ENCODE assay signal across 32 cellular contexts in the genomic region with DNA sequence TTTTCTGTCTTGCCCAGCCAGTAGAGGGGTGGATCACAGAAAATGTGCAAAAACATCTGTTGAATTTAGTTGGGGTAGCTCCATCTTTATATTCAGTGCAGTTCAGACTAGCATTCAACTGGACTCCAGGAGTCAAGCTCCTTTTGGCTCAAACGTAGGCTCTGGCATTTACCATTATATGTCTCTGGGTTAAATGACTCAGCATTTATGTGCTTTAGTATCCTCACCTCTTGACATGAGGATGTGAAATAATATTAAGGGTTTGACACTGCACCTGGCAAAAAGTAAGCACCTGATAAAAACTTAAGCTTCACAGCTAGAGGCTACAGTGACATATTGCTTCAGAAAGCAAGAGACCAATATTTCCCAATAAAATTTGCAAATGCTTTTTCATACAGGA. TPM values are rescaled to one million over a fixed set of nuclear protein-coding genes. Genes with fewer than 3 reads are reported as not detected.
DNase-seq lines count a peak whose midpoint lies in the region; ATAC-seq, FAIRE-seq and TF ChIP-seq lines count a peak whose summit lies in the region.
"Had no signal": no experiment of that assay in that cellular context is flagged by ENCODE, and none has a peak within 500 bp of the region (broad histone marks: within the 10 kb centered on the region; RNA-seq: fewer than 3 reads in every experiment).

No MANE protein-coding gene starts in this region.

- H3K27me3 Mint-ChIP-seq in activated T-cell treated with anti-CD3 and anti-CD28 coated beads, Interleukin-2, amount 50 U/mL, for 24 hours, result no peaks in the 10 kb centered on the region
- no peaks in the 10 kb centered on the region for H3K27me3 Mint-ChIP-seq in immature natural killer cell (ENCODE audit: low read depth in 3 of 3)
- H3K27me3 Mint-ChIP-seq: activated naive CD8-positive, alpha-beta T cell; dendritic cell treated with granulocyte-macrophage colony-stimulating factor and Interleukin-4, amounts not matched to agents 40 ng/mL and 50 ng/mL, for 4 days; stimulated activated memory B cell treated with anti-CD40 and anti-IgM and Interleukin-4, amounts not matched to agents 10 μg/mL and 1 μg/mL and 100 μg/mL, for 72 hours had no signal

- DNase-seq in activated T-cell treated with anti-CD3 and anti-CD28 coated beads, Interleukin-2, amount 50 U/mL, for 24 hours, result no peak
- no peak for DNase-seq in activated T-cell treated with anti-CD3 and anti-CD28 coated beads, Interleukin-2, amount 50 U/mL, for 48 hours
- DNase-seq in DMS53 treated with DMSO at 0.1 percent for 48 hours (lab: John Stamatoyannopoulos, UW; ENCODE audit: unreplicated experiment) (peak; percentile 2), PC-9 (no peak), fibroblast of the aortic adventitia (ENCODE audit: low read depth) (peak; percentile 30), RCC 7860 (ENCODE audit: low spot score) (no peak), immature natural killer cell (no peak)
- DNase-seq: central memory CD4-positive, alpha-beta T cell; EL; endodermal cell; foreskin melanocyte; NCI-H1048; NCI-H1694; NCI-H524; stimulated activated CD4-positive, alpha-beta T cell treated with anti-CD3 and anti-CD28 coated beads, Interleukin-4, amount 100 ng/mL, for 4 hours; upper lobe of right lung had no signal

- H3K4me3 Mint-ChIP-seq in activated T-cell treated with anti-CD3 and anti-CD28 coated beads, Interleukin-2, amount 50 U/mL, for 24 hours, result no peak overlapping the region
- H3K4me3 Mint-ChIP-seq in immature natural killer cell, result no peak overlapping the region
- H3K4me3 Mint-ChIP-seq: activated naive CD8-positive, alpha-beta T cell; dendritic cell treated with granulocyte-macrophage colony-stimulating factor and Interleukin-4, amounts not matched to agents 40 ng/mL and 50 ng/mL, for 4 days; endodermal cell; neural crest cell; stimulated activated memory B cell treated with anti-CD40 and anti-IgM and Interleukin-4, amounts not matched to agents 10 μg/mL and 1 μg/mL and 100 μg/mL, for 72 hours had no signal

- no peaks in the 10 kb centered on the region; the same call in 1 of the 2 replicates for H3F3A ChIP-seq in PC-9 (ENCODE audit: insufficient read depth, low read depth)

- peak overlapping the region; percentile 35 for H3K27ac Mint-ChIP-seq in activated T-cell treated with anti-CD3 and anti-CD28 coated beads, Interleukin-2, amount 50 U/mL, for 24 hours
- H3K27ac Mint-ChIP-seq in immature natural killer cell, result no peak overlapping the region
- H3K27ac Mint-ChIP-seq: activated naive CD8-positive, alpha-beta T cell; dendritic cell treated with granulocyte-macrophage colony-stimulating factor and Interleukin-4, amounts not matched to agents 40 ng/mL and 50 ng/mL, for 4 days; stimulated activated memory B cell treated with anti-CD40 and anti-IgM and Interleukin-4, amounts not matched to agents 10 μg/mL and 1 μg/mL and 100 μg/mL, for 72 hours had no signal

- H3K4me3 ChIP-seq in PC-9, result no peak overlapping the region
- H3K4me3 ChIP-seq in fibroblast of the aortic adventitia (ENCODE audit: low read depth, low read length), result no peak overlapping the region
- H3K4me3 ChIP-seq: GM12878, hepatocyte, SJSA1, suprapubic skin, upper lobe of right lung had no signal

- H3K79me2 ChIP-seq in PC-9 (ENCODE audit: low read depth), result peaks cover 12% of the 10 kb centered on the region; the same call in 1 of the 2 replicates
- H3K79me2 ChIP-seq: parathyroid adenoma had no signal

- no peaks in the 10 kb centered on the region for H3K27me3 ChIP-seq in PC-9 (ENCODE audit: insufficient read depth, low read depth)
- H3K27me3 ChIP-seq: hepatocyte, SJSA1, suprapubic skin, upper lobe of right lung had no signal

- intact Hi-C loops in PC-9 (cut with micrococcal nuclease; ENCODE audit: unreplicated experiment), result no loop called here

- CTCF ChIA-PET in PC-9 (lab: Charles Lee), result no interaction called here

- no peak overlapping the region for H2AFZ ChIP-seq in PC-9
- H2AFZ ChIP-seq: hepatocyte, parathyroid adenoma had no signal

- peaks cover 56% of the 10 kb centered on the region for H3K36me3 ChIP-seq in PC-9 (ENCODE audit: low read depth)
- H3K36me3 ChIP-seq: upper lobe of right lung had no signal

- POLR2A ChIA-PET in PC-9 (lab: Charles Lee; ENCODE audit: unreplicated experiment), result no interaction called here

- H3K36me3 Mint-ChIP-seq in activated T-cell treated with anti-CD3 and anti-CD28 coated beads, Interleukin-2, amount 50 U/mL, for 24 hours (ENCODE audit: low read depth), result peaks cover 96% of the 10 kb centered on the region
- peaks cover 2 to 10% (median 9%) of the 10 kb centered on the region in 3 donors for H3K36me3 Mint-ChIP-seq in immature natural killer cell

- peak overlapping the region; percentile 49 for H3K27ac ChIP-seq in PC-9
- H3K27ac ChIP-seq: C4-2B, hepatocyte, HL-60, parathyroid adenoma, SJSA1, suprapubic skin, upper lobe of right lung had no signal

- H3K9me2 ChIP-seq in PC-9 (ENCODE audit: insufficient read depth), result no peaks in the 10 kb centered on the region

- H3K4me2 ChIP-seq in PC-9, result no peak overlapping the region
- H3K4me2 ChIP-seq: hepatocyte had no signal

- no peaks in the 10 kb centered on the region for H3K4me1 ChIP-seq in PC-9 (replicated peaks; ENCODE audit: insufficient read depth)
- H3K4me1 ChIP-seq: parathyroid adenoma, SJSA1, suprapubic skin, upper lobe of right lung had no signal

- no peak for ATAC-seq in GM18861 (IDR thresholded peaks at IDR 0.05; ENCODE audit: unreplicated experiment)
- ATAC-seq: activated CD4-positive, CD25-positive, alpha-beta regulatory T cell treated with anti-CD3 and anti-CD28 coated beads, Interleukin-2, amount 50 U/mL, for 24 hours; esophagus mucosa; GM12878; sciatic nerve; stimulated activated memory B cell treated with anti-CD40 and anti-IgM and Interleukin-4, amounts not matched to agents 10 μg/mL and 1 μg/mL and 100 μg/mL, for 72 hours; upper lobe of right lung had no signal

- H3K9me3 Mint-ChIP-seq in activated T-cell treated with anti-CD3 and anti-CD28 coated beads, Interleukin-2, amount 50 U/mL, for 24 hours, result no peaks in the 10 kb centered on the region
- H3K9me3 Mint-ChIP-seq in immature natural killer cell, result no peaks in the 10 kb centered on the region
- H3K9me3 Mint-ChIP-seq: dendritic cell treated with granulocyte-macrophage colony-stimulating factor and Interleukin-4, amounts not matched to agents 40 ng/mL and 50 ng/mL, for 4 days; endodermal cell; neural crest cell; stimulated activated memory B cell treated with anti-CD40 and anti-IgM and Interleukin-4, amounts not matched to agents 10 μg/mL and 1 μg/mL and 100 μg/mL, for 72 hours had no signal

- H3K4me1 Mint-ChIP-seq in activated T-cell treated with anti-CD3 and anti-CD28 coated beads, Interleukin-2, amount 50 U/mL, for 24 hours (ENCODE audit: low read depth), result peaks cover 16% of the 10 kb centered on the region
- H3K4me1 Mint-ChIP-seq in immature natural killer cell, result peaks cover 4 to 7% of the 10 kb centered on the region in 2 donors
- H3K4me1 Mint-ChIP-seq: neural crest cell had no signal

- H3K9me3 ChIP-seq in PC-9 (ENCODE audit: insufficient read depth, low read depth), result no peaks in the 10 kb centered on the region
- H3K9me3 ChIP-seq: SJSA1, suprapubic skin, upper lobe of right lung had no signal

- no peaks in the 10 kb centered on the region for H4K20me1 ChIP-seq in PC-9 (ENCODE audit: insufficient read depth)

- BruUV-seq in PC-9 (replicated peaks; lab: Mats Ljungman, UMichigan), result no TSS peak

- no peak for FAIRE-seq in RCC 7860 (lab: Jason Lieb, UNC)
- FAIRE-seq: astrocyte, GM12878 had no signal

- TF ChIP-seq CTCF in PC-9 (conservative IDR thresholded peaks at IDR 0.05) (no peak), fibroblast of the aortic adventitia (IDR thresholded peaks at IDR 0.05; ENCODE audit: insufficient read depth, low read length) (no peak)

RNA-seq across cellular contexts. Expression of a gene that starts 14.8 kb away (rescaled TPM):
- 145 and 180 TPM in 2 replicates for total RNA-seq in PC-9 (2021)
- 10.7 and 109 TPM in 2 replicates for total RNA-seq in fibroblast of the aortic adventitia (ENCODE audit: low replicate concordance)
- 1 to 10 TPM; 1.1 to 4.1 (median 1.5) TPM for polyA plus RNA-seq in immature natural killer cell

RNA-seq across cellular contexts. Expression of a gene that starts 24.9 kb away (rescaled TPM):
- 51.4 and 51.5 TPM in 2 replicates for total RNA-seq in PC-9 (2021)
- 10.1 and 22.7 TPM in 2 replicates for total RNA-seq in fibroblast of the aortic adventitia (ENCODE audit: low replicate concordance)
- 1 to 10 TPM in 2 of 3 donors, not detected in 1; 1.6 to 3.0 TPM for polyA plus RNA-seq in immature natural killer cell

RNA-seq across cellular contexts. Expression of a gene that starts 42.8 kb away (rescaled TPM):
- 12.1 and 13.6 TPM in 2 replicates for total RNA-seq in PC-9 (2021)
- 5.3 and 31.2 TPM in 2 replicates for total RNA-seq in fibroblast of the aortic adventitia (ENCODE audit: low replicate concordance)
- 10 to 100 TPM in 1 of 3 donors, 1 to 10 TPM in 2; 4.2 to 10.5 (median 4.7) TPM for polyA plus RNA-seq in immature natural killer cell

RNA-seq across cellular contexts. Expression of a gene that starts 44.5 kb away (rescaled TPM):
- 81.8 and 86.0 TPM in 2 replicates for total RNA-seq in PC-9 (2021)
- total RNA-seq in fibroblast of the aortic adventitia (ENCODE audit: low replicate concordance), result 66.5 and 75.6 TPM in 2 replicates
- polyA plus RNA-seq in immature natural killer cell, result 10 to 100 TPM; 54.9 to 74.4 (median 59.3) TPM

RNA-seq across cellular contexts. Expression of a gene that starts 47.2 kb away (rescaled TPM):
- 18.1 and 20.9 TPM in 2 replicates for total RNA-seq in PC-9 (2021)
- total RNA-seq in fibroblast of the aortic adventitia (ENCODE audit: low replicate concordance), result 4.3 and 12.9 TPM in 2 replicates
- polyA plus RNA-seq in immature natural killer cell, result 10 to 100 TPM; 25.5 to 33.1 (median 32.1) TPM

Comparison
In these comparisons a context has a peak if more than half of its experiments do, and no peak if none do; other contexts are left out.
1. DNase-seq: peak in DMS53 treated with DMSO at 0.1 percent for 48 hours (single experiment) and fibroblast of the aortic adventitia (single experiment); none in activated T-cell treated with anti-CD3 and anti-CD28 coated beads, Interleukin-2, amount 50 U/mL, for 24 hours (single experiment), activated T-cell treated with anti-CD3 and anti-CD28 coated beads, Interleukin-2, amount 50 U/mL, for 48 hours (0 of 2), PC-9 (0 of 2), RCC 7860 (single experiment) and immature natural killer cell (0 of 3).